20 cellular contexts compared by ENCODE assay signal in the genomic region with DNA sequence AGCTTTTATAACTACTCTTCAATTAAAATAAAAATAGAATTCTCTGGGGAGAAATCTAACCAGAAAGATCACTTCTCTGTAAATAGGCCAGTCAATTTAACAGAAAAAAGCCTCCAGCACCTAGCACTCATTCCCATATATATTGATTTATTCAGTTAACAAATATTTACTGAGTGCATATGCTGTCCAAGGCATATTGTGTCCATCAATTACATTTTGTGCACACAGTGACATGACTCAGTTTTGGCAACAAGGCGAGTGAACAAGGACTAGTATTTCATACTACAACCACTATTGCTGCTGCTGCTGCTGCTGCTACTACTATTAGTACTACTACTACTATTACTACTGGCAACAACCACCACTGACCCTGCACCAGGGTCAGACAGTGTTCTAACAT.
DNase-seq lines count a peak whose midpoint lies in the region; ATAC-seq lines count a peak whose summit lies in the region.
"Had no signal": no experiment of that assay in that cellular context is flagged by ENCODE, and none has a peak within 500 bp of the region (broad histone marks: within the 10 kb centered on the region; RNA-seq: fewer than 3 reads in every experiment).

No MANE protein-coding gene starts in this region.

- peak; percentile 81 for ATAC-seq in left colon
- ATAC-seq in HG03108 (IDR thresholded peaks at IDR 0.05; ENCODE audit: unreplicated experiment), result no peak
- no peak for ATAC-seq in HG03442 (IDR thresholded peaks at IDR 0.05; ENCODE audit: unreplicated experiment)
- ATAC-seq: effector memory CD8-positive, alpha-beta T cell; left lung had no signal

- intact Hi-C loops in left colon (cut with DNase I, micrococcal nuclease), result no loop called here

- DNase-seq in DMS153 treated with DMSO at 0.1 percent for 48 hours (lab: John Stamatoyannopoulos, UW; ENCODE audit: unreplicated experiment) (peak; percentile 97), NCI-H1092 treated with DMSO at 0.1 percent for 48 hours (lab: John Stamatoyannopoulos, UW) (peak; percentile 96), NCI-H345 treated with DMSO at 0.1 percent for 48 hours (lab: John Stamatoyannopoulos, UW; ENCODE audit: unreplicated experiment) (peak; percentile 16), left colon (no peak)
- no peak for DNase-seq in stimulated activated naive CD4-positive, alpha-beta T cell treated with Interleukin-2 at 50 U/mL for 16 hours (lab: John Stamatoyannopoulos, UW)
- DNase-seq: activated CD4-positive, alpha-beta memory T cell treated with anti-CD3 and anti-CD28 coated beads, Interleukin-2, amount 10 ng/mL, durations not matched to agents 7 days and 5 days; activated CD4-positive, CD25-positive, alpha-beta regulatory T cell; activated gamma-delta T cell treated with Interleukin-2 at 50 U/mL for 16 hours; adrenal gland; CD8-positive, alpha-beta memory T cell; effector memory CD8-positive, alpha-beta T cell; esophagus squamous epithelium; H9; left lung; NCI-H2171; stimulated activated CD4-positive, alpha-beta T cell treated with anti-CD3 and anti-CD28 coated beads, Interleukin-2, amount 100 ng/mL, for 24 hours; stimulated activated naive CD4-positive, alpha-beta T cell; tibial artery had no signal

Comparison
In these comparisons a context has a peak if more than half of its experiments do, and no peak if none do; other contexts are left out.
1. DNase-seq: peak in DMS153 treated with DMSO at 0.1 percent for 48 hours (single experiment), NCI-H1092 treated with DMSO at 0.1 percent for 48 hours (single experiment) and NCI-H345 treated with DMSO at 0.1 percent for 48 hours (single experiment); none in left colon (0 of 2) and stimulated activated naive CD4-positive, alpha-beta T cell treated with Interleukin-2 at 50 U/mL for 16 hours (single experiment).